ENCODE assay signal across 1 cellular context in genomic region chr19:42253245-42254082, GRCh38.
TF ChIP-seq lines count a peak whose summit lies in the region.

No MANE protein-coding gene starts in this region.

TF ChIP-seq in A549, 52 proteins besides CTCF, POLR2A, EP300 and RAD21 (continued from another document):
- TF ChIP-seq PBX3 (IDR thresholded peaks at IDR 0.05) (peak; percentile 52; the same call in 1 of the 2 replicates), USF2 (IDR thresholded peaks at IDR 0.05) (peak; percentile 63), ATOH8 (CRISPR knock-in tag; IDR thresholded peaks at IDR 0.05; ENCODE audit: low read depth) (no peak), KDM1A (IDR thresholded peaks at IDR 0.05; ENCODE audit: low read depth) (no peak), ZSCAN20 (CRISPR knock-in tag; IDR thresholded peaks at IDR 0.05) (no peak), CHD4 (IDR thresholded peaks at IDR 0.05; ENCODE audit: borderline replicate concordance) (no peak), MAX (IDR thresholded peaks at IDR 0.05) (peak; percentile 59; the same call in 1 of the 2 replicates), GATA3 (IDR thresholded peaks at IDR 0.05; ENCODE audit: borderline replicate concordance) (peak; percentile 24; the same call in 1 of the 2 replicates), FOSB (CRISPR knock-in tag; IDR thresholded peaks at IDR 0.05) (no peak), BCL3 (IDR thresholded peaks at IDR 0.05) (0 out of 3 replicates have a peak, but pooled peaks have one; percentile 39), E2F6 (IDR thresholded peaks at IDR 0.05; ENCODE audit: borderline replicate concordance, low read depth) (0 out of 2 replicates have a peak, but pooled peaks have one; percentile 31), BHLHE40 (IDR thresholded peaks at IDR 0.05; ENCODE audit: low read depth, low read length) (peak; percentile 64), ESRRA (IDR thresholded peaks at IDR 0.05; ENCODE audit: borderline replicate concordance, low read length) (no peak), HES2 (IDR thresholded peaks at IDR 0.05) (no peak), CBX8 (IDR thresholded peaks at IDR 0.05) (no peak), JUN (IDR thresholded peaks at IDR 0.05) (peak; percentile 58 to 76; a peak in 4 of 5 replicates), TFCP2L1 (CRISPR knock-in tag; IDR thresholded peaks at IDR 0.05) (no peak), HOXB13 (CRISPR knock-in tag; IDR thresholded peaks at IDR 0.05; ENCODE audit: low read depth) (no peak), RFX5 (IDR thresholded peaks at IDR 0.05) (no peak), CEBPB (IDR thresholded peaks at IDR 0.05) (no peak), MAZ (IDR thresholded peaks at IDR 0.05; ENCODE audit: borderline replicate concordance, low read depth, low read length) (no peak), ELK1 (IDR thresholded peaks at IDR 0.05; ENCODE audit: low read depth, low read length) (no peak), NFE2L2 (conservative IDR thresholded peaks at IDR 0.05; ENCODE audit: low read length) (no peak)
TF ChIP-seq in A549: peak in this region for 9.
